26 cellular contexts compared by ENCODE assay signal in the genomic region with DNA sequence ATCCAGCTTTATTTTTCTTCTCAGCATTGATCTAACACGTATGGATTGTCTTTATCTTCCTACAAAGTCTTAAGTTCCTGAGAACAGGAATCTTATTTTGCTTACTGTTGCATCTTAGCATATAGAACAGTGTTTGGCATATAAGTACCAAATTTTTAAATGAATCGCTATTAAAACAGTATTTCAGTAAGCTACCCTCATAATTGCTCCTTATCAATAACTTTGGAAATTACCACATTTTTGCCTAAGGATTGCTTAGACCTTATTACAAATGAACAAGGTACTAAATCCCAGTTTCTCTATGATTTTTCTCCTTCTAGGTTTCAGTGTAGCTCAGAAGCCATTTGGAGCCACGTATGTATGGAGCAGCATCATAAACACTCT. TPM values are rescaled to one million over a fixed set of nuclear protein-coding genes. Genes with fewer than 3 reads are reported as not detected.
"Had no signal": no experiment of that assay in that cellular context is flagged by ENCODE, and none has a peak within 500 bp of the region (broad histone marks: within the 10 kb centered on the region; RNA-seq: fewer than 3 reads in every experiment).

No MANE protein-coding gene starts in this region.

- H3K9me3 ChIP-seq: colonic mucosa, esophagus muscularis mucosa, esophagus squamous epithelium, gastrocnemius medialis, gastroesophageal sphincter, heart left ventricle, heart right ventricle had no signal

- H2AFZ ChIP-seq: hepatocyte had no signal

- DNase-seq: colonic mucosa; cortex of kidney; dermis blood vessel endothelial cell; dorsolateral prefrontal cortex; effector CD4-positive, alpha-beta T cell; effector CD8-positive, alpha-beta T cell; effector memory CD4-positive, alpha-beta T cell; effector memory CD8-positive, alpha-beta T cell; erythroblast; esophagus squamous epithelium; foreskin keratinocyte; foreskin melanocyte; gastrocnemius medialis; glutamatergic neuron; head of caudate nucleus; heart left ventricle; heart right ventricle had no signal

- H3K27me3 Mint-ChIP-seq: dendritic cell treated with granulocyte-macrophage colony-stimulating factor and Interleukin-4, amounts not matched to agents 40 ng/mL and 50 ng/mL, for 4 days had no signal

- H3K4me3 Mint-ChIP-seq: dendritic cell treated with granulocyte-macrophage colony-stimulating factor and Interleukin-4, amounts not matched to agents 40 ng/mL and 50 ng/mL, for 4 days; effector memory CD8-positive, alpha-beta T cell; endodermal cell had no signal

- H3K27ac ChIP-seq: colonic mucosa, coronary artery, epithelial cell of prostate, esophagus muscularis mucosa, esophagus squamous epithelium, foreskin keratinocyte, gastrocnemius medialis, gastroesophageal sphincter, heart left ventricle, heart right ventricle, hepatocyte had no signal

- H3K9me3 Mint-ChIP-seq: dendritic cell treated with granulocyte-macrophage colony-stimulating factor and Interleukin-4, amounts not matched to agents 40 ng/mL and 50 ng/mL, for 4 days; effector memory CD8-positive, alpha-beta T cell; endodermal cell had no signal

- H3K36me3 ChIP-seq: colonic mucosa, esophagus muscularis mucosa, gastrocnemius medialis, gastroesophageal sphincter, heart left ventricle, heart right ventricle had no signal

- H3K4me1 ChIP-seq: colonic mucosa, esophagus muscularis mucosa, gastrocnemius medialis, heart left ventricle, heart right ventricle had no signal

- ATAC-seq: effector memory CD8-positive, alpha-beta T cell; esophagus mucosa; gastrocnemius medialis; gastroesophageal sphincter; heart left ventricle; heart right ventricle had no signal

- H3K27me3 ChIP-seq: colonic mucosa, esophagus muscularis mucosa, esophagus squamous epithelium, foreskin keratinocyte, gastrocnemius medialis, gastroesophageal sphincter, hepatocyte had no signal

- H3K27ac Mint-ChIP-seq: dendritic cell treated with granulocyte-macrophage colony-stimulating factor and Interleukin-4, amounts not matched to agents 40 ng/mL and 50 ng/mL, for 4 days; effector memory CD8-positive, alpha-beta T cell; endodermal cell had no signal

- H3K4me3 ChIP-seq: colonic mucosa, coronary artery, dorsolateral prefrontal cortex, esophagus muscularis mucosa, esophagus squamous epithelium, gastrocnemius medialis, gastroesophageal sphincter, heart left ventricle, heart right ventricle, hepatocyte had no signal

- H3K4me2 ChIP-seq: hepatocyte had no signal

RNA-seq across cellular contexts. Expression of gene DEPDC7, which starts 9.7 kb away (rescaled TPM):
- total RNA-seq: endothelial cell of umbilical vein had no signal
